9 cellular contexts compared by ENCODE assay signal in genomic region chr9:134384811-134385479, GRCh38. TPM values are rescaled to one million over a fixed set of nuclear protein-coding genes. Genes with fewer than 3 reads are reported as not detected.
A peak's percentile ranks its signal among the peaks of the same experiment; 100 is the strongest.
DNase-seq lines count a peak whose midpoint lies in the region; ATAC-seq and TF ChIP-seq lines count a peak whose summit lies in the region.
"Had no signal": no experiment of that assay in that cellular context is flagged by ENCODE, and none has a peak within 500 bp of the region (broad histone marks: within the 10 kb centered on the region; RNA-seq: fewer than 3 reads in every experiment).

No MANE protein-coding gene starts in this region.

- DNase-seq in C1 segment of cervical spinal cord (lab: John Stamatoyannopoulos, UW) = peak in 12 of 14 donors; percentile 47 to 84 (median 73)
- no peak for DNase-seq in RWPE1 (ENCODE audit: low spot score)
- DNase-seq in foreskin melanocyte = peak; percentile 82
- DNase-seq in pons (ENCODE audit: low spot score) = peak; percentile 90
- no peak for DNase-seq in transverse colon
- no peak for DNase-seq in iPS-NIHi11 (ENCODE audit: low spot score)
- DNase-seq in stimulated activated naive CD8-positive, alpha-beta T cell treated with anti-CD3 and anti-CD28 coated beads, Interleukin-15, amount 100 ng/mL, for 72 hours = no peak
- DNase-seq in uterus = no peak
- DNase-seq: effector CD4-positive, alpha-beta T cell had no signal

- H3K4me3 ChIP-seq in transverse colon = no peak overlapping the region
- H3K4me3 ChIP-seq in uterus = no peak overlapping the region

- H3K27me3 Mint-ChIP-seq in stimulated activated naive CD8-positive, alpha-beta T cell treated with anti-CD3 and anti-CD28 coated beads, Interleukin-15, amount 100 ng/mL, for 72 hours = peaks cover 37% of the 10 kb centered on the region

- H3K27me3 ChIP-seq in transverse colon = no peaks in the 10 kb centered on the region
- no peaks in the 10 kb centered on the region for H3K27me3 ChIP-seq in uterus

- POLR2A ChIA-PET in RWPE1 (lab: Yijun Ruan, JAX; ENCODE audit: low non-redundant PET) = no interaction called here

- H3K27ac ChIP-seq in RWPE1 (peak overlapping the region; percentile 99), transverse colon (peak overlapping the region in 1 of 4 donors; percentile 2), uterus (no peak overlapping the region)

- no peaks in the 10 kb centered on the region for H3K9me3 ChIP-seq in transverse colon
- H3K9me3 ChIP-seq in uterus = no peaks in the 10 kb centered on the region

- 77% methylated on average over 16 of the region's 19 CpGs; no CpG with 5 or more reads in 1 of the 2 donors for WGBS in transverse colon (ENCODE audit: low coverage in 1 of 2), 2 donors

- CTCF ChIA-PET in RWPE1 (lab: Yijun Ruan, JAX) = interaction anchor here (0.6 to 1.0 kb wide), 5 partner anchors 11 to 31 kb away, joined by 3 to 6 read pairs (median 3); no protein-coding TSS in a partner anchor

- H3K27ac Mint-ChIP-seq in stimulated activated naive CD8-positive, alpha-beta T cell treated with anti-CD3 and anti-CD28 coated beads, Interleukin-15, amount 100 ng/mL, for 72 hours = no peak overlapping the region

- no peak for TF ChIP-seq EP300 in transverse colon (IDR thresholded peaks at IDR 0.05; ENCODE audit: low read depth)

- intact Hi-C loops in transverse colon (cut with DNase I; ENCODE audit: low total_unique reads) = no loop called here
- intact Hi-C loops in uterus (cut with DNase I; ENCODE audit: low total_unique reads) = no loop called here

- peaks cover 58% of the 10 kb centered on the region for H3K4me1 Mint-ChIP-seq in stimulated activated naive CD8-positive, alpha-beta T cell treated with anti-CD3 and anti-CD28 coated beads, Interleukin-15, amount 100 ng/mL, for 72 hours

- peaks cover 55 to 95% (median 74%) of the 10 kb centered on the region in 4 donors for H3K4me1 ChIP-seq in transverse colon
- peaks cover 0 to 50% of the 10 kb centered on the region in 2 donors for H3K4me1 ChIP-seq in uterus

- no peaks in the 10 kb centered on the region for H3K9me3 Mint-ChIP-seq in stimulated activated naive CD8-positive, alpha-beta T cell treated with anti-CD3 and anti-CD28 coated beads, Interleukin-15, amount 100 ng/mL, for 72 hours

- in situ Hi-C loops in transverse colon (cut with MboI; ENCODE audit: low pct_ligation_motif_present in 1 of 4, low pct_unique_long_range_greater_than_20kb in 1 of 4, low sequenced_read_pairs in 3 of 4) = no loop called here

- no peaks in the 10 kb centered on the region for H3K36me3 ChIP-seq in transverse colon
- H3K36me3 ChIP-seq in uterus = no peaks in the 10 kb centered on the region

- H3K4me3 Mint-ChIP-seq in stimulated activated naive CD8-positive, alpha-beta T cell treated with anti-CD3 and anti-CD28 coated beads, Interleukin-15, amount 100 ng/mL, for 72 hours = no peak overlapping the region

- no peak for TF ChIP-seq CTCF in RWPE1 (conservative IDR thresholded peaks at IDR 0.05; ENCODE audit: low read depth)
- TF ChIP-seq CTCF in transverse colon (IDR thresholded peaks at IDR 0.05) = no peak
- no peak for TF ChIP-seq CTCF in uterus (IDR thresholded peaks at IDR 0.05)

- TF ChIP-seq POLR2A in transverse colon (IDR thresholded peaks at IDR 0.05) (no peak), uterus (IDR thresholded peaks at IDR 0.05) (no peak)

- no peak for ATAC-seq in stimulated activated naive CD8-positive, alpha-beta T cell treated with anti-CD3 and anti-CD28 coated beads, Interleukin-15, amount 100 ng/mL, for 72 hours

RNA-seq across cellular contexts. Expression of gene RXRA, which starts 58.7 kb away (rescaled TPM):
- total RNA-seq in transverse colon (10 to 100 TPM; 27.3 to 70.5 (median 58.6) TPM), uterus (10 to 100 TPM; 17.1 to 84.6 (median 24.0) TPM)

Comparison
In these comparisons a context has a peak if more than half of its experiments do, and no peak if none do; other contexts are left out.
1. DNase-seq: peak in C1 segment of cervical spinal cord (12 of 14), foreskin melanocyte (single experiment) and pons (single experiment); none in RWPE1 (single experiment), transverse colon (single experiment), iPS-NIHi11 (single experiment), stimulated activated naive CD8-positive, alpha-beta T cell treated with anti-CD3 and anti-CD28 coated beads, Interleukin-15, amount 100 ng/mL, for 72 hours (0 of 2) and uterus (0 of 2).